16 cellular contexts compared by ENCODE assay signal in the genomic region with DNA sequence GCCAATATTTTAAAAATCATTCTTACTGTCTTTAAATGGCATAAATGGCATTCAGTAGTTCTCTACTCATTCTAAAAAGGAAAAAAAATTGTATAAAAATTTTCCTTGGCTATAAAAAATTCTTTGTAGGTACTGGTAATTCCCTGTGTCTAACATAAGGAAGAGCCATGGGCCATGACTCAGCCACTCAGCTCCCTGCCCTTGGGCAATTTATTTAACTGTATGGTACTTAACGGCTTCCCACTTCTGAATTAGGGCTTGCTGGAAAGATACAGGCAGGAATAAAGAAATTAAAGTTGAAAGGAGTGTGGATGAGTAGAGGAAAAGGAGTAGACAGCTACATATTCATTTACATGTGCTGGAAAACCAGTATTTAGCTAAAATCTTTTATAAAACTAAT. TPM values are rescaled to one million over a fixed set of nuclear protein-coding genes. Genes with fewer than 3 reads are reported as not detected.
DNase-seq lines count a peak whose midpoint lies in the region; ATAC-seq, FAIRE-seq and TF ChIP-seq lines count a peak whose summit lies in the region.
"Had no signal": no experiment of that assay in that cellular context is flagged by ENCODE, and none has a peak within 500 bp of the region (broad histone marks: within the 10 kb centered on the region; RNA-seq: fewer than 3 reads in every experiment).

No MANE protein-coding gene starts in this region.

- 93 to 96% (median 94%) methylated on average over 1 of the region's 1 CpG for WGBS in ovary, 3 donors

- no peak for TF ChIP-seq EP300 in ovary (IDR thresholded peaks at IDR 0.05)

- peak; percentile 65 for ATAC-seq in mucosa of descending colon
- ATAC-seq: CD8-positive, alpha-beta T cell; GM23338; right cardiac atrium had no signal

- no peak overlapping the region for H3K27ac ChIP-seq in ovary
- H3K27ac ChIP-seq: esophagus squamous epithelium, thyroid gland had no signal

- H3K27me3 ChIP-seq in MG63: no peaks in the 10 kb centered on the region
- no peaks in the 10 kb centered on the region for H3K27me3 ChIP-seq in bronchial epithelial cell (ENCODE audit: control insufficient read depth, insufficient read depth, low read length)
- H3K27me3 ChIP-seq in ovary: no peaks in the 10 kb centered on the region
- H3K27me3 ChIP-seq: esophagus squamous epithelium, thyroid gland had no signal

- FAIRE-seq in bronchial epithelial cell (lab: Jason Lieb, UNC): no peak

- intact Hi-C loops in mucosa of descending colon (cut with DNase I, micrococcal nuclease) (no loop called here), ovary (cut with DNase I) (no loop called here)

- no peak for TF ChIP-seq POLR2A in ovary (IDR thresholded peaks at IDR 0.05)

- no peaks in the 10 kb centered on the region for H3K4me1 ChIP-seq in mucosa of descending colon (ENCODE audit: low read depth)
- no peaks in the 10 kb centered on the region for H3K4me1 ChIP-seq in ovary (ENCODE audit: insufficient read depth)
- H3K4me1 ChIP-seq: esophagus squamous epithelium, thyroid gland had no signal

- H3K36me3 ChIP-seq in MG63 (no peaks in the 10 kb centered on the region), bronchial epithelial cell (ENCODE audit: control insufficient read depth, insufficient read depth, low read length) (no peaks in the 10 kb centered on the region), mucosa of descending colon (ENCODE audit: low read depth) (no peaks in the 10 kb centered on the region), ovary (peaks cover 3% of the 10 kb centered on the region)
- H3K36me3 ChIP-seq: thyroid gland had no signal

- DNase-seq in Daoy (ENCODE audit: low read depth) (peak; percentile 33), MG63 (peak; percentile 10), bronchial epithelial cell (ENCODE audit: low read depth) (peak; percentile 81), mucosa of descending colon (no peak), ovary (no peak), HT-29 (ENCODE audit: low spot score) (no peak), NCI-H524 treated with DMSO at 0.1 percent for 48 hours (lab: John Stamatoyannopoulos, UW) (no peak)
- no peak for DNase-seq in activated naive CD4-positive, alpha-beta T cell treated with anti-CD3 and anti-CD28 coated beads, Interleukin-2, amount 50 U/mL, for 16 hours
- DNase-seq: CD8-positive, alpha-beta T cell; cortex of kidney; esophagus squamous epithelium; NCI-H446; OCI-M1; right cardiac atrium had no signal

- H3K4me3 ChIP-seq in MG63: no peak overlapping the region
- no peak overlapping the region for H3K4me3 ChIP-seq in bronchial epithelial cell (ENCODE audit: low read depth, low read length)
- no peak overlapping the region for H3K4me3 ChIP-seq in mucosa of descending colon
- no peak overlapping the region for H3K4me3 ChIP-seq in ovary
- H3K4me3 ChIP-seq: esophagus squamous epithelium, GM23338, thyroid gland had no signal

- no peaks in the 10 kb centered on the region for H3K9me3 ChIP-seq in MG63
- H3K9me3 ChIP-seq in mucosa of descending colon: peaks cover 16% of the 10 kb centered on the region
- peaks cover 0 to 3% of the 10 kb centered on the region in 2 donors for H3K9me3 ChIP-seq in ovary
- H3K9me3 ChIP-seq: thyroid gland had no signal

- TF ChIP-seq CTCF in bronchial epithelial cell (IDR thresholded peaks at IDR 0.05; ENCODE audit: insufficient read depth, low read length, severe bottlenecking) (no peak), mucosa of descending colon (IDR thresholded peaks at IDR 0.05) (no peak), ovary (IDR thresholded peaks at IDR 0.05) (no peak)

RNA-seq across cellular contexts. Expression of gene ABHD18, which starts 30.6 kb away (rescaled TPM):
- 1.5 and 1.6 TPM in 2 replicates for total RNA-seq in Daoy (2014; rRNA removed; shearing (Covaris generic))
- 2.9 and 3.6 TPM in 2 replicates for total RNA-seq in MG63 (2014; rRNA removed; shearing (Covaris generic); ENCODE audit: low replicate concordance)
- total RNA-seq in bronchial epithelial cell: 5.9 and 7.1 TPM in 2 replicates
- 10 to 100 TPM; 15.2 to 24.2 (median 16.6) TPM for total RNA-seq in mucosa of descending colon
- 10 to 100 TPM in 3 of 7 donors, 1 to 10 TPM in 4; 6.3 to 11.3 (median 9.6) TPM for total RNA-seq in ovary
- 1 to 10 TPM; 3.5 to 7.4 TPM for polyA plus RNA-seq in ovary
- 7.1 and 8.9 TPM in 2 replicates for total RNA-seq in HT-29 (2014; rRNA removed; shearing (Covaris generic))

RNA-seq across cellular contexts. Expression of gene MFSD8, which starts 30.8 kb away (rescaled TPM):
- 18.2 and 30.5 TPM in 2 replicates for total RNA-seq in Daoy (2014; rRNA removed; shearing (Covaris generic))
- total RNA-seq in MG63 (2014; rRNA removed; shearing (Covaris generic); ENCODE audit: low replicate concordance): 6.6 and 11.8 TPM in 2 replicates
- total RNA-seq in bronchial epithelial cell (12.3 and 13.7 TPM in 2 replicates), mucosa of descending colon (10 to 100 TPM; 24.6 to 30.6 (median 27.9) TPM), ovary (10 to 100 TPM; 18.1 to 29.7 (median 25.4) TPM)
- 10 to 100 TPM; 11.8 to 13.5 TPM for polyA plus RNA-seq in ovary
- 9.0 and 11.8 TPM in 2 replicates for total RNA-seq in HT-29 (2014; rRNA removed; shearing (Covaris generic))

Comparison
In these comparisons a context has a peak if more than half of its experiments do, and no peak if none do; other contexts are left out.
1. DNase-seq: peak in Daoy (single experiment), MG63 (single experiment) and bronchial epithelial cell (single experiment); none in mucosa of descending colon (0 of 3), ovary (0 of 5), HT-29 (single experiment), activated naive CD4-positive, alpha-beta T cell treated with anti-CD3 and anti-CD28 coated beads, Interleukin-2, amount 50 U/mL, for 16 hours (single experiment) and NCI-H524 treated with DMSO at 0.1 percent for 48 hours (single experiment).